ENCODE assay signal across 27 cellular contexts in genomic region chr7:71096341-71096740, GRCh38. TPM values are rescaled to one million over a fixed set of nuclear protein-coding genes. Genes with fewer than 3 reads are reported as not detected.
"Had no signal": no experiment of that assay in that cellular context is flagged by ENCODE, and none has a peak within 500 bp of the region (broad histone marks: within the 10 kb centered on the region; RNA-seq: fewer than 3 reads in every experiment).

No MANE protein-coding gene starts in this region.

- H3K4me3 Mint-ChIP-seq: activated CD4-positive, alpha-beta T cell treated with anti-CD3 and anti-CD28 coated beads, Interleukin-2, amount 10 ng/mL, durations not matched to agents 24 days and 14 days; activated naive CD4-positive, alpha-beta T cell treated with anti-CD3 and anti-CD28 coated beads for 36 hours; activated naive CD8-positive, alpha-beta T cell; activated T-cell treated with anti-CD3 and anti-CD28 coated beads, Interleukin-2, amount 50 U/mL, for 4 hours; brain; central memory CD8-positive, alpha-beta T cell; T-helper 2 cell treated with Interferon-gamma antibody and Interleukin-4, amounts not matched to agents 5 μg/mL and 100 μg/mL, for 36 hours; WTC11 had no signal

- DNase-seq: activated CD4-positive, alpha-beta T cell treated with anti-CD3 and anti-CD28 coated beads, Interleukin-2, amount 10 ng/mL, durations not matched to agents 24 days and 14 days; activated CD4-positive, alpha-beta T cell treated with anti-CD3 and anti-CD28 coated beads, Interleukin-2, amount 50 U/mL, for 48 hours; activated CD4-positive, CD25-positive, alpha-beta regulatory T cell treated with anti-CD3 and anti-CD28 coated beads, Interleukin-2, amount 50 U/mL, for 72 hours; activated CD8-positive, alpha-beta memory T cell treated with anti-CD3 and anti-CD28 coated beads for 24 hours; activated effector memory CD4-positive, alpha-beta T cell treated with anti-CD3 and anti-CD28 coated beads, Interleukin-2, amount 50 U/mL, for 16 hours; activated naive CD4-positive, alpha-beta T cell treated with anti-CD3 and anti-CD28 coated beads for 36 hours; activated T-cell treated with anti-CD3 and anti-CD28 coated beads, Interleukin-2, amount 50 U/mL, for 4 hours; amygdala; Karpas-422; NCI-H1105 treated with DMSO at 0.1 percent for 48 hours; NCI-H1436 treated with DMSO at 0.1 percent for 48 hours; NCI-H187; NCI-H2081; NCI-H345; NCI-H510A; NCI-H526 treated with DMSO at 0.1 percent for 48 hours; NCI-H82; NK-92 treated with Interleukin-12 subunit alpha and Interleukin-12 subunit beta, amount 100 ng/mL, for 24 hours; SHP77; SW 1271 had no signal

- H3K27ac Mint-ChIP-seq: activated CD4-positive, alpha-beta T cell treated with anti-CD3 and anti-CD28 coated beads, Interleukin-2, amount 10 ng/mL, durations not matched to agents 24 days and 14 days; activated naive CD4-positive, alpha-beta T cell treated with anti-CD3 and anti-CD28 coated beads for 36 hours; activated naive CD8-positive, alpha-beta T cell; brain; T-helper 2 cell treated with Interferon-gamma antibody and Interleukin-4, amounts not matched to agents 5 μg/mL and 100 μg/mL, for 36 hours had no signal

- H3K36me3 Mint-ChIP-seq: brain had no signal

- H3K4me1 Mint-ChIP-seq: activated CD4-positive, alpha-beta T cell treated with anti-CD3 and anti-CD28 coated beads, Interleukin-2, amount 10 ng/mL, durations not matched to agents 24 days and 14 days; brain; central memory CD8-positive, alpha-beta T cell had no signal

- H3K27me3 Mint-ChIP-seq: activated CD4-positive, alpha-beta T cell treated with anti-CD3 and anti-CD28 coated beads, Interleukin-2, amount 10 ng/mL, durations not matched to agents 24 days and 14 days; activated naive CD8-positive, alpha-beta T cell; central memory CD8-positive, alpha-beta T cell had no signal

RNA-seq across cellular contexts. Expression of gene GALNT17, which starts 35.6 kb away (rescaled TPM):
- total RNA-seq: activated CD4-positive, alpha-beta T cell treated with anti-CD3 and anti-CD28 coated beads, Interleukin-2, amount 10 ng/mL, durations not matched to agents 24 days and 14 days; activated naive CD4-positive, alpha-beta T cell treated with anti-CD3 and anti-CD28 coated beads for 36 hours; SJSA1; T-helper 1 cell treated with Interleukin-12 subunit alpha and Interleukin-12 subunit beta and Interleukin-4 antibody, amounts not matched to agents 30 ng/mL and 1 ng/mL, for 36 hours had no signal
